7 cellular contexts compared by ENCODE assay signal in genomic region chr18:3447895-3448844, GRCh38. TPM values are rescaled to one million over a fixed set of nuclear protein-coding genes. Genes with fewer than 3 reads are reported as not detected.
DNase-seq lines count a peak whose midpoint lies in the region; ATAC-seq and TF ChIP-seq lines count a peak whose summit lies in the region.

No MANE protein-coding gene starts in this region.

- peak in 2 of 4 donors; percentile 40 to 50 for TF ChIP-seq EP300 in sigmoid colon (IDR thresholded peaks at IDR 0.05)

- peaks cover 0 to 20% (median 18%) of the 10 kb centered on the region in 4 donors for H3K4me1 ChIP-seq in sigmoid colon

- TF ChIP-seq POLR2A in sigmoid colon (IDR thresholded peaks at IDR 0.05), result peak; percentile 80 to 94

- in situ Hi-C loops in astrocyte of the spinal cord (cut with HindIII; ENCODE audit: low sequenced_read_pairs), result no loop called here

- DNase-seq in NCI-H2029 (lab: John Stamatoyannopoulos, UW), result peak; percentile 91
- DNase-seq in T1000 (lab: John Stamatoyannopoulos, UW), result peak; percentile 74
- DNase-seq in astrocyte of the spinal cord (ENCODE audit: low read depth, low spot score), result peak; percentile 99
- peak; percentile 83 for DNase-seq in iPS DF 19.7 (ENCODE audit: low read depth, low spot score)
- DNase-seq in sigmoid colon, result peak; percentile 98

- H3K9me3 ChIP-seq in sigmoid colon, result no peaks in the 10 kb centered on the region

- peak; percentile 68 for ATAC-seq in GM18511 (IDR thresholded peaks at IDR 0.05; ENCODE audit: unreplicated experiment)
- ATAC-seq in HG03025 (IDR thresholded peaks at IDR 0.05; ENCODE audit: low FRiP score, unreplicated experiment), result peak; percentile 72

- H3K27me3 ChIP-seq in sigmoid colon, result no peaks in the 10 kb centered on the region

- H3K27ac ChIP-seq in sigmoid colon, result peak overlapping the region; percentile 97 to 100 (median 99)

- WGBS in sigmoid colon, 2 donors, result 0% methylated on average over 63 of the region's 63 CpGs

- H3K36me3 ChIP-seq in sigmoid colon, result no peaks in the 10 kb centered on the region

- peak overlapping the region; percentile 96 for H3K4me3 ChIP-seq in astrocyte of the spinal cord (ENCODE audit: low read depth, low read length)
- H3K4me3 ChIP-seq in sigmoid colon, result peak overlapping the region; percentile 67 to 82 (median 78)

- TF ChIP-seq CTCF in astrocyte of the spinal cord (IDR thresholded peaks at IDR 0.05; ENCODE audit: low read depth, low read length) (peak; percentile 26), sigmoid colon (IDR thresholded peaks at IDR 0.05) (no peak)

- intact Hi-C loops in sigmoid colon (cut with DNase I), result loop anchor here (2.0 kb wide), 1 partner anchor 1847 kb away; the partner anchor contains the start of gene ZBTB14

RNA-seq across cellular contexts. Expression of gene TGIF1, which starts 1.8 kb away (rescaled TPM):
- 10 to 100 TPM; 32.1 to 80.6 (median 50.6) TPM for total RNA-seq in sigmoid colon
- 10 to 100 TPM; 34.7 to 72.1 (median 40.9) TPM for polyA plus RNA-seq in sigmoid colon

Comparison
In these comparisons a context has a peak if more than half of its experiments do, and no peak if none do; other contexts are left out.
1. Peak in every context shown above with its lines: DNase-seq, ATAC-seq, H3K4me3 ChIP-seq and H3K27ac ChIP-seq.